ENCODE assay signal across 1 cellular context in genomic region chr18:67135981-67136380, GRCh38.
TF ChIP-seq lines count a peak whose summit lies in the region.

No MANE protein-coding gene starts in this region.

TF ChIP-seq in GM23338, 12 proteins besides CTCF, POLR2A, EP300 and RAD21 (continued from another document):
- TF ChIP-seq ZNF462 (CRISPR knock-in tag; IDR thresholded peaks at IDR 0.05) (no peak), JUNB (IDR thresholded peaks at IDR 0.05; ENCODE audit: unreplicated experiment) (no peak)
